ENCODE assay signal across 1 cellular context in genomic region chr14:93464271-93464670, GRCh38.
TF ChIP-seq lines count a peak whose summit lies in the region.

No MANE protein-coding gene starts in this region.

TF ChIP-seq in K562, 482 proteins besides CTCF, POLR2A, EP300 and RAD21 (continued from another document and continues in another):
- TF ChIP-seq, protein P1, sequence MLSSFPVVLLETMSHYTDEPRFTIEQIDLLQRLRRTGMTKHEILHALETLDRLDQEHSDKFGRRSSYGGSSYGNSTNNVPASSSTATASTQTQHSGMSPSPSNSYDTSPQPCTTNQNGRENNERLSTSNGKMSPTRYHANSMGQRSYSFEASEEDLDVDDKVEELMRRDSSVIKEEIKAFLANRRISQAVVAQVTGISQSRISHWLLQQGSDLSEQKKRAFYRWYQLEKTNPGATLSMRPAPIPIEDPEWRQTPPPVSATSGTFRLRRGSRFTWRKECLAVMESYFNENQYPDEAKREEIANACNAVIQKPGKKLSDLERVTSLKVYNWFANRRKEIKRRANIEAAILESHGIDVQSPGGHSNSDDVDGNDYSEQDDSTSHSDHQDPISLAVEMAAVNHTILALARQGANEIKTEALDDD (IDR thresholded peaks at IDR 0.05), result no peak
- no peak for TF ChIP-seq CXXC5 (CRISPR knock-in tag; IDR thresholded peaks at IDR 0.05)
- TF ChIP-seq MGA (IDR thresholded peaks at IDR 0.05), result peak; percentile 53; the same call in 1 of the 2 replicates
- no peak for TF ChIP-seq ARID2 (IDR thresholded peaks at IDR 0.05)
- TF ChIP-seq ATF7 (IDR thresholded peaks at IDR 0.05), result no peak
- no peak for TF ChIP-seq PATZ1 (CRISPR knock-in tag; IDR thresholded peaks at IDR 0.05; ENCODE audit: borderline replicate concordance)
- no peak for TF ChIP-seq KDM5B (IDR thresholded peaks at IDR 0.05; ENCODE audit: insufficient replicate concordance, low read depth, low read length)
- peak; percentile 72 for TF ChIP-seq CBFA2T3 (IDR thresholded peaks at IDR 0.05)
- no peak for TF ChIP-seq ZNF143 (CRISPR knock-in tag; IDR thresholded peaks at IDR 0.05)
- peak; percentile 40; the same call in 1 of the 2 replicates for TF ChIP-seq NCOR1 (IDR thresholded peaks at IDR 0.05)
- TF ChIP-seq ILK (tag; IDR thresholded peaks at IDR 0.05; ENCODE audit: borderline replicate concordance, low read depth), result no peak
- TF ChIP-seq, protein P2, sequence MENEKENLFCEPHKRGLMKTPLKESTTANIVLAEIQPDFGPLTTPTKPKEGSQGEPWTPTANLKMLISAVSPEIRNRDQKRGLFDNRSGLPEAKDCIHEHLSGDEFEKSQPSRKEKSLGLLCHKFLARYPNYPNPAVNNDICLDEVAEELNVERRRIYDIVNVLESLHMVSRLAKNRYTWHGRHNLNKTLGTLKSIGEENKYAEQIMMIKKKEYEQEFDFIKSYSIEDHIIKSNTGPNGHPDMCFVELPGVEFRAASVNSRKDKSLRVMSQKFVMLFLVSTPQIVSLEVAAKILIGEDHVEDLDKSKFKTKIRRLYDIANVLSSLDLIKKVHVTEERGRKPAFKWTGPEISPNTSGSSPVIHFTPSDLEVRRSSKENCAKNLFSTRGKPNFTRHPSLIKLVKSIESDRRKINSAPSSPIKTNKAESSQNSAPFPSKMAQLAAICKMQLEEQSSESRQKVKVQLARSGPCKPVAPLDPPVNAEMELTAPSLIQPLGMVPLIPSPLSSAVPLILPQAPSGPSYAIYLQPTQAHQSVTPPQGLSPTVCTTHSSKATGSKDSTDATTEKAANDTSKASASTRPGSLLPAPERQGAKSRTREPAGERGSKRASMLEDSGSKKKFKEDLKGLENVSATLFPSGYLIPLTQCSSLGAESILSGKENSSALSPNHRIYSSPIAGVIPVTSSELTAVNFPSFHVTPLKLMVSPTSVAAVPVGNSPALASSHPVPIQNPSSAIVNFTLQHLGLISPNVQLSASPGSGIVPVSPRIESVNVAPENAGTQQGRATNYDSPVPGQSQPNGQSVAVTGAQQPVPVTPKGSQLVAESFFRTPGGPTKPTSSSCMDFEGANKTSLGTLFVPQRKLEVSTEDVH (IDR thresholded peaks at IDR 0.05; ENCODE audit: low read depth, partially characterized antibody), result no peak
- no peak for TF ChIP-seq ZNF75A (CRISPR knock-in tag; IDR thresholded peaks at IDR 0.05)
- no peak for TF ChIP-seq BRD9 (IDR thresholded peaks at IDR 0.05; ENCODE audit: low read depth, partially characterized antibody)
- no peak; the same call in 1 of the 2 replicates for TF ChIP-seq BCOR (IDR thresholded peaks at IDR 0.05)
- TF ChIP-seq HLTF (IDR thresholded peaks at IDR 0.05), result no peak
- TF ChIP-seq FUS (optimal IDR thresholded peaks at IDR 0.05; ENCODE audit: low read depth, low read length), result no peak
- no peak for TF ChIP-seq SNRNP70 (optimal IDR thresholded peaks at IDR 0.05; ENCODE audit: low read depth, low read length)
- TF ChIP-seq ZNF699 (CRISPR knock-in tag; IDR thresholded peaks at IDR 0.05; ENCODE audit: insufficient replicate concordance), result no peak
- TF ChIP-seq WHSC1 (IDR thresholded peaks at IDR 0.05; ENCODE audit: low read length), result no peak
- no peak for TF ChIP-seq PHB (CRISPR knock-in tag; IDR thresholded peaks at IDR 0.05)
- no peak for TF ChIP-seq ZBTB7A (IDR thresholded peaks at IDR 0.05; ENCODE audit: borderline replicate concordance, control insufficient read depth, low read depth, low read length)
- TF ChIP-seq SNIP1 (IDR thresholded peaks at IDR 0.05; ENCODE audit: low read depth), result peak; percentile 85
- no peak for TF ChIP-seq FOXJ3 (CRISPR knock-in tag; IDR thresholded peaks at IDR 0.05)
- TF ChIP-seq ATF1 (CRISPR knock-in tag; IDR thresholded peaks at IDR 0.05), result no peak
- no peak for TF ChIP-seq ATF1 (tag; IDR thresholded peaks at IDR 0.05)
- TF ChIP-seq MEF2D (tag; conservative IDR thresholded peaks at IDR 0.05; ENCODE audit: low read depth), result no peak
- TF ChIP-seq ARID1B (IDR thresholded peaks at IDR 0.05), result peak; percentile 48; the same call in 1 of the 2 replicates
- peak; percentile 29; the same call in 1 of the 2 replicates for TF ChIP-seq MTA2 (IDR thresholded peaks at IDR 0.05; ENCODE audit: low read depth)
- no peak for TF ChIP-seq CBX3 (IDR thresholded peaks at IDR 0.05; ENCODE audit: borderline replicate concordance in 1 of 2, low read length in 2 of 2)
- no peak for TF ChIP-seq ELK3 (CRISPR knock-in tag; IDR thresholded peaks at IDR 0.05)
- TF ChIP-seq MIER1 (IDR thresholded peaks at IDR 0.05; ENCODE audit: low read depth), result no peak
- TF ChIP-seq ZNF174 (CRISPR knock-in tag; IDR thresholded peaks at IDR 0.05), result no peak
- TF ChIP-seq ILF3 (IDR thresholded peaks at IDR 0.05; ENCODE audit: borderline replicate concordance), result no peak
- no peak for TF ChIP-seq HMGN3 (IDR thresholded peaks at IDR 0.05; ENCODE audit: borderline replicate concordance, extremely low read depth, insufficient read length, low read depth, low read length)
- TF ChIP-seq PRMT5 (CRISPR knock-in tag; IDR thresholded peaks at IDR 0.05), result no peak
- TF ChIP-seq ARID3A (IDR thresholded peaks at IDR 0.05; ENCODE audit: borderline replicate concordance, low read depth, low read length), result no peak
- TF ChIP-seq, protein P3, sequence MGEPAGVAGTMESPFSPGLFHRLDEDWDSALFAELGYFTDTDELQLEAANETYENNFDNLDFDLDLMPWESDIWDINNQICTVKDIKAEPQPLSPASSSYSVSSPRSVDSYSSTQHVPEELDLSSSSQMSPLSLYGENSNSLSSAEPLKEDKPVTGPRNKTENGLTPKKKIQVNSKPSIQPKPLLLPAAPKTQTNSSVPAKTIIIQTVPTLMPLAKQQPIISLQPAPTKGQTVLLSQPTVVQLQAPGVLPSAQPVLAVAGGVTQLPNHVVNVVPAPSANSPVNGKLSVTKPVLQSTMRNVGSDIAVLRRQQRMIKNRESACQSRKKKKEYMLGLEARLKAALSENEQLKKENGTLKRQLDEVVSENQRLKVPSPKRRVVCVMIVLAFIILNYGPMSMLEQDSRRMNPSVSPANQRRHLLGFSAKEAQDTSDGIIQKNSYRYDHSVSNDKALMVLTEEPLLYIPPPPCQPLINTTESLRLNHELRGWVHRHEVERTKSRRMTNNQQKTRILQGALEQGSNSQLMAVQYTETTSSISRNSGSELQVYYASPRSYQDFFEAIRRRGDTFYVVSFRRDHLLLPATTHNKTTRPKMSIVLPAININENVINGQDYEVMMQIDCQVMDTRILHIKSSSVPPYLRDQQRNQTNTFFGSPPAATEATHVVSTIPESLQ (CRISPR knock-in tag; IDR thresholded peaks at IDR 0.05), result no peak
- TF ChIP-seq BRD4 (IDR thresholded peaks at IDR 0.05), result no peak
- TF ChIP-seq NCOA1 (IDR thresholded peaks at IDR 0.05; ENCODE audit: low read depth), result 0 out of 2 replicates have a peak, but pooled peaks have one; percentile 37
- TF ChIP-seq TCF3 (CRISPR knock-in tag; IDR thresholded peaks at IDR 0.05), result no peak
- TF ChIP-seq NR1H2 (CRISPR knock-in tag; IDR thresholded peaks at IDR 0.05), result no peak
- TF ChIP-seq SRSF3 (IDR thresholded peaks at IDR 0.05; ENCODE audit: insufficient read depth, low read length), result no peak
- TF ChIP-seq DPF2 (IDR thresholded peaks at IDR 0.05), result peak; percentile 30; the same call in 1 of the 2 replicates
- no peak for TF ChIP-seq NCOA4 (IDR thresholded peaks at IDR 0.05; ENCODE audit: partially characterized antibody)
- TF ChIP-seq TCFL5 (CRISPR knock-in tag; conservative IDR thresholded peaks at IDR 0.05), result no peak
